In genomic region chrX:136588060-136588459, GRCh38 we compare ENCODE assay signal across 12 cellular contexts. TPM values are rescaled to one million over a fixed set of nuclear protein-coding genes. Genes with fewer than 3 reads are reported as not detected.
DNase-seq lines count a peak whose midpoint lies in the region; ATAC-seq lines count a peak whose summit lies in the region.
"Had no signal": no experiment of that assay in that cellular context is flagged by ENCODE, and none has a peak within 500 bp of the region (broad histone marks: within the 10 kb centered on the region; RNA-seq: fewer than 3 reads in every experiment).

No MANE protein-coding gene starts in this region.

- no peaks in the 10 kb centered on the region for H3K9me3 Mint-ChIP-seq in activated naive CD4-positive, alpha-beta T cell treated with anti-CD3 and anti-CD28 coated beads for 36 hours
- H3K9me3 Mint-ChIP-seq in T-helper 2 cell treated with Interferon-gamma antibody and Interleukin-4, amounts not matched to agents 5 μg/mL and 100 μg/mL, for 36 hours, result no peaks in the 10 kb centered on the region
- no peaks in the 10 kb centered on the region for H3K9me3 Mint-ChIP-seq in stimulated activated naive CD8-positive, alpha-beta T cell treated with anti-CD3 and anti-CD28 coated beads, Interleukin-15, Interleukin-2, amounts not matched to agents 100 ng/mL and 50 ng/mL, for 24 hours

- H3K27ac Mint-ChIP-seq in activated naive CD4-positive, alpha-beta T cell treated with anti-CD3 and anti-CD28 coated beads for 36 hours, result peak overlapping the region; percentile 86
- H3K27ac Mint-ChIP-seq in T-helper 2 cell treated with Interferon-gamma antibody and Interleukin-4, amounts not matched to agents 5 μg/mL and 100 μg/mL, for 36 hours, result peak overlapping the region; percentile 95
- peak overlapping the region; percentile 90 for H3K27ac Mint-ChIP-seq in stimulated activated naive CD8-positive, alpha-beta T cell treated with anti-CD3 and anti-CD28 coated beads, Interleukin-15, Interleukin-2, amounts not matched to agents 100 ng/mL and 50 ng/mL, for 24 hours

- H3K4me1 Mint-ChIP-seq in activated naive CD4-positive, alpha-beta T cell treated with anti-CD3 and anti-CD28 coated beads for 36 hours (ENCODE audit: low read depth), result peaks cover 63% of the 10 kb centered on the region
- H3K4me1 Mint-ChIP-seq in T-helper 2 cell treated with Interferon-gamma antibody and Interleukin-4, amounts not matched to agents 5 μg/mL and 100 μg/mL, for 36 hours (ENCODE audit: low read depth), result peaks cover 49% of the 10 kb centered on the region
- peaks cover 66% of the 10 kb centered on the region for H3K4me1 Mint-ChIP-seq in stimulated activated naive CD8-positive, alpha-beta T cell treated with anti-CD3 and anti-CD28 coated beads, Interleukin-15, Interleukin-2, amounts not matched to agents 100 ng/mL and 50 ng/mL, for 24 hours (ENCODE audit: low read depth)

- ATAC-seq in GM21825 (IDR thresholded peaks at IDR 0.05; ENCODE audit: unreplicated experiment), result peak; percentile 56
- ATAC-seq in HG02588 (IDR thresholded peaks at IDR 0.05; ENCODE audit: unreplicated experiment), result no peak

- intact Hi-C loops in activated naive CD4-positive, alpha-beta T cell treated with anti-CD3 and anti-CD28 coated beads for 36 hours (cut with micrococcal nuclease), result loop anchor here (1.0 to 5.0 kb wide), 4 partner anchors 10 to 189 kb away; no protein-coding TSS in a partner anchor

- H3K4me3 Mint-ChIP-seq in activated naive CD4-positive, alpha-beta T cell treated with anti-CD3 and anti-CD28 coated beads for 36 hours, result no peak overlapping the region
- peak overlapping the region; percentile 61 for H3K4me3 Mint-ChIP-seq in T-helper 2 cell treated with Interferon-gamma antibody and Interleukin-4, amounts not matched to agents 5 μg/mL and 100 μg/mL, for 36 hours
- H3K4me3 Mint-ChIP-seq in stimulated activated naive CD8-positive, alpha-beta T cell treated with anti-CD3 and anti-CD28 coated beads, Interleukin-15, Interleukin-2, amounts not matched to agents 100 ng/mL and 50 ng/mL, for 24 hours, result peak overlapping the region; percentile 21

- CTCF ChIA-PET in activated naive CD4-positive, alpha-beta T cell treated with anti-CD3 and anti-CD28 coated beads for 36 hours (lab: Charles Lee), result no interaction called here

- no peaks in the 10 kb centered on the region for H3K36me3 Mint-ChIP-seq in activated naive CD4-positive, alpha-beta T cell treated with anti-CD3 and anti-CD28 coated beads for 36 hours (ENCODE audit: low read depth)
- no peaks in the 10 kb centered on the region for H3K36me3 Mint-ChIP-seq in T-helper 2 cell treated with Interferon-gamma antibody and Interleukin-4, amounts not matched to agents 5 μg/mL and 100 μg/mL, for 36 hours (ENCODE audit: low read depth)
- H3K36me3 Mint-ChIP-seq in stimulated activated naive CD8-positive, alpha-beta T cell treated with anti-CD3 and anti-CD28 coated beads, Interleukin-15, Interleukin-2, amounts not matched to agents 100 ng/mL and 50 ng/mL, for 24 hours (ENCODE audit: low read depth), result no peaks in the 10 kb centered on the region

- no peaks in the 10 kb centered on the region for H3K27me3 Mint-ChIP-seq in activated naive CD4-positive, alpha-beta T cell treated with anti-CD3 and anti-CD28 coated beads for 36 hours (ENCODE audit: low read depth)
- H3K27me3 Mint-ChIP-seq in T-helper 2 cell treated with Interferon-gamma antibody and Interleukin-4, amounts not matched to agents 5 μg/mL and 100 μg/mL, for 36 hours (ENCODE audit: low read depth), result no peaks in the 10 kb centered on the region
- H3K27me3 Mint-ChIP-seq in stimulated activated naive CD8-positive, alpha-beta T cell treated with anti-CD3 and anti-CD28 coated beads, Interleukin-15, Interleukin-2, amounts not matched to agents 100 ng/mL and 50 ng/mL, for 24 hours, result no peaks in the 10 kb centered on the region

- DNase-seq in activated naive CD4-positive, alpha-beta T cell treated with anti-CD3 and anti-CD28 coated beads for 36 hours, result peak; percentile 37
- no peak for DNase-seq in activated naive CD4-positive, alpha-beta T cell treated with Interleukin-2 at 50 U/mL for 16 hours
- no peak for DNase-seq in T-helper 2 cell treated with Interferon-gamma antibody and Interleukin-4, amounts not matched to agents 5 μg/mL and 100 μg/mL, for 36 hours (ENCODE audit: low spot score)
- no peak for DNase-seq in NCI-H345 treated with DMSO at 0.1 percent for 48 hours (lab: John Stamatoyannopoulos, UW; ENCODE audit: unreplicated experiment)
- no peak for DNase-seq in NCI-H2227 (lab: John Stamatoyannopoulos, UW; ENCODE audit: unreplicated experiment)
- DNase-seq: cerebellar nuclear complex, lower lobe of right lung, NCI-H510A had no signal

RNA-seq across cellular contexts. Expression of gene VGLL1, which starts 56.0 kb away (rescaled TPM):
- not detected for total RNA-seq in activated naive CD4-positive, alpha-beta T cell treated with anti-CD3 and anti-CD28 coated beads for 36 hours
- total RNA-seq: frontal cortex, lower lobe of right lung had no signal

RNA-seq across cellular contexts. Expression of gene CD40LG, which starts 59.9 kb away (rescaled TPM):
- 100 to 1,000 TPM; 121 to 122 TPM for total RNA-seq in activated naive CD4-positive, alpha-beta T cell treated with anti-CD3 and anti-CD28 coated beads for 36 hours
- total RNA-seq: frontal cortex had no signal
